Comparison of ENCODE assay signal across 8 cellular contexts in the genomic region with DNA sequence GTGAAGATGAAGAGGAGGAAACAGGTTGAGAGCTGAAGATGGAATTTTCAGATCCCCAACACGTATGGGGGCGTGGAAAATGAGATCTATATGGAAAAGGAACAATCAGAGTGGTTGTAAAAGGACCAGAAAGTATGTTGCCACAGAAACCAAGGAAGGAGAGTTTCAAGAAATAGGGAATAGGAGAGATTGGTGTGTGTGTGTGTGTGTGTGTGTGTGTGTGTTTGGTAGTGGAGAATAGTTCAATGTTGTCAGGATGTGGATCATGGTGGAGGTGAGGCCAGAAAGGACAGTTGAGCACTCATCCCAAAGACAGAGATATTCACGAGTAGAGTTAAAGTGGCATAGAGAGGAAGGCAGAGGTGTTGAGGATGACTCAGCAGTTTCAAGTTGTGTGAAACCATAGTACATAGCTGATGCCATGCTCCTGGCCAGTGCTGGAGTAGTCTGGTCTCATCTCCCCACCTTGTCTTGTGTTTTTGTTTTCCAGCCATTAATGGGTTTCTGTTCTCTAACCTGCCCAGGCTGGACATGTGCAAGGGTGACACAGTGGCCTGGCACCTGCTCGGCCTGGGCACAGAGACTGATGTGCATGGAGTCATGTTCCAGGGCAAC. TPM values are rescaled to one million over a fixed set of nuclear protein-coding genes. Genes with fewer than 3 reads are reported as not detected.
A peak's percentile ranks its signal among the peaks of the same experiment; 100 is the strongest.
DNase-seq lines count a peak whose midpoint lies in the region; ATAC-seq and TF ChIP-seq lines count a peak whose summit lies in the region.

No MANE protein-coding gene starts in this region.

- H3K27me3 ChIP-seq in mammary epithelial cell (ENCODE audit: insufficient read depth, low read length) (no peaks in the 10 kb centered on the region), breast epithelium (peaks cover 0 to 20% of the 10 kb centered on the region in 2 donors)

- H3K4me2 ChIP-seq in mammary epithelial cell (ENCODE audit: insufficient read depth, low read depth, low read length): no peak overlapping the region

- H3K79me2 ChIP-seq in mammary epithelial cell (ENCODE audit: insufficient read depth, low read length): no peaks in the 10 kb centered on the region

- H3K4me1 ChIP-seq in mammary epithelial cell (ENCODE audit: insufficient read depth, low read length) (no peaks in the 10 kb centered on the region), breast epithelium (no peaks in the 10 kb centered on the region)

- no peaks in the 10 kb centered on the region for H3K9me3 Mint-ChIP-seq in stimulated activated memory B cell treated with anti-CD40 and anti-IgM and Interleukin-4, amounts not matched to agents 10 μg/mL and 1 μg/mL and 100 μg/mL, for 72 hours

- H3K9ac ChIP-seq in mammary epithelial cell (ENCODE audit: insufficient read depth, low read length): no peak overlapping the region

- no TSS peak for BruUV-seq in mammary epithelial cell (replicated peaks; lab: Mats Ljungman, UMichigan)

- in situ Hi-C loops in mammary epithelial cell (cut with MboI; ENCODE audit: low sequenced_read_pairs in 2 of 2): loop anchor here in 1 of 2 donors (25.0 kb wide), 1 partner anchor 537 kb away; no protein-coding TSS in a partner anchor

- no peaks in the 10 kb centered on the region for H3K36me3 Mint-ChIP-seq in stimulated activated memory B cell treated with anti-CD40 and anti-IgM and Interleukin-4, amounts not matched to agents 10 μg/mL and 1 μg/mL and 100 μg/mL, for 72 hours

- H3K27me3 Mint-ChIP-seq in stimulated activated memory B cell treated with anti-CD40 and anti-IgM and Interleukin-4, amounts not matched to agents 10 μg/mL and 1 μg/mL and 100 μg/mL, for 72 hours: peaks cover 16% of the 10 kb centered on the region

- H3K27ac ChIP-seq in mammary epithelial cell (ENCODE audit: insufficient read depth, low read depth, low read length) (no peak overlapping the region), breast epithelium (no peak overlapping the region)

- dilution Hi-C loops in mammary epithelial cell (cut with HindIII; ENCODE audit: low sequenced_read_pairs): no loop called here

- CTCF ChIA-PET in mammary epithelial cell (lab: Charles Lee; ENCODE audit: low non-redundant PET): no interaction called here

- H4K20me1 ChIP-seq in mammary epithelial cell (ENCODE audit: insufficient read depth, low read length): no peaks in the 10 kb centered on the region

- no peak overlapping the region for H3K4me3 ChIP-seq in mammary epithelial cell (replicated peaks in 1 of 3; ENCODE audit: insufficient read depth in 1 of 3, low read depth in 2 of 3, low read length in 3 of 3)
- H3K4me3 ChIP-seq in breast epithelium: no peak overlapping the region
- no peak overlapping the region for H3K4me3 ChIP-seq in NB4 (ENCODE audit: low read depth, low read length)

- TF ChIP-seq POLR2A in breast epithelium (IDR thresholded peaks at IDR 0.05) (no peak), NB4 (IDR thresholded peaks at IDR 0.05; ENCODE audit: extremely low read depth, insufficient read length) (no peak)

- ATAC-seq in HG02588 (IDR thresholded peaks at IDR 0.05; ENCODE audit: unreplicated experiment) (peak; percentile 82), HG03521 (IDR thresholded peaks at IDR 0.05; ENCODE audit: unreplicated experiment) (no peak)
- ATAC-seq in stimulated activated memory B cell treated with anti-CD40 and anti-IgM and Interleukin-4, amounts not matched to agents 10 μg/mL and 1 μg/mL and 100 μg/mL, for 72 hours: no peak

- peak overlapping the region; percentile 21 for H3K27ac Mint-ChIP-seq in stimulated activated memory B cell treated with anti-CD40 and anti-IgM and Interleukin-4, amounts not matched to agents 10 μg/mL and 1 μg/mL and 100 μg/mL, for 72 hours

- TF ChIP-seq CTCF in mammary epithelial cell (conservative IDR thresholded peaks at IDR 0.05 in 1 of 2, IDR thresholded peaks at IDR 0.05 in 1 of 2; ENCODE audit: extremely low read depth in 1 of 2, insufficient read depth in 1 of 2, low read depth in 1 of 2, low read length in 2 of 2) (no peak), breast epithelium (IDR thresholded peaks at IDR 0.05) (no peak), NB4 (IDR thresholded peaks at IDR 0.05; ENCODE audit: low read depth, low read length) (no peak)

- no peak overlapping the region for H2AFZ ChIP-seq in mammary epithelial cell (ENCODE audit: low read depth, low read length)

- intact Hi-C loops in mammary epithelial cell (cut with micrococcal nuclease): loop anchor here (2.0 to 5.0 kb wide), 2 partner anchors 209 to 432 kb away; no protein-coding TSS in a partner anchor
- intact Hi-C loops in breast epithelium (cut with DNase I; ENCODE audit: low total_unique reads): no loop called here

- H3K9me3 ChIP-seq in mammary epithelial cell (replicated peaks; ENCODE audit: insufficient read depth, low read length) (peaks cover 3% of the 10 kb centered on the region), breast epithelium (no peaks in the 10 kb centered on the region)

- DNase-seq in mammary epithelial cell (peak; percentile 1), breast epithelium (ENCODE audit: low spot score in 2 of 2) (no peak), NB4 (ENCODE audit: low read depth) (peak; percentile 10), dedifferentiated amniotic fluid mesenchymal stem cell (ENCODE audit: extremely low spot score) (no peak)
- DNase-seq in activated effector memory CD4-positive, alpha-beta T cell treated with anti-CD3 and anti-CD28 coated beads, Interleukin-2, amount 50 U/mL, for 16 hours: no peak

- H3K36me3 ChIP-seq in mammary epithelial cell (ENCODE audit: insufficient read depth, low read length) (no peaks in the 10 kb centered on the region), breast epithelium (no peaks in the 10 kb centered on the region)

- 45% methylated on average over 3 of the region's 4 CpGs for WGBS in mammary epithelial cell (ENCODE audit: low coverage, missing lambda C conversion rate)

- no peak overlapping the region for H3K4me3 Mint-ChIP-seq in stimulated activated memory B cell treated with anti-CD40 and anti-IgM and Interleukin-4, amounts not matched to agents 10 μg/mL and 1 μg/mL and 100 μg/mL, for 72 hours

- peaks cover 23% of the 10 kb centered on the region for H3K4me1 Mint-ChIP-seq in stimulated activated memory B cell treated with anti-CD40 and anti-IgM and Interleukin-4, amounts not matched to agents 10 μg/mL and 1 μg/mL and 100 μg/mL, for 72 hours

RNA-seq across cellular contexts. Expression of gene HEPH, which starts 36.1 kb away (rescaled TPM):
- total RNA-seq in mammary epithelial cell (100 to 1,000 TPM in 1 of 2 donors, 1 to 10 TPM in 1; 5.7 to 113 TPM), breast epithelium (10 to 100 TPM in 2 of 3 donors, 1 to 10 TPM in 1; 8.8 to 13.9 (median 11.1) TPM)
- 1.7 TPM for polyA plus RNA-seq in mammary epithelial cell
- polyA minus RNA-seq in mammary epithelial cell: 1.2 TPM

Comparison
In these comparisons a context has a peak if more than half of its experiments do, and no peak if none do; other contexts are left out.
1. DNase-seq: peak in mammary epithelial cell (single experiment) and NB4 (single experiment); none in breast epithelium (0 of 2), dedifferentiated amniotic fluid mesenchymal stem cell (single experiment) and activated effector memory CD4-positive, alpha-beta T cell treated with anti-CD3 and anti-CD28 coated beads, Interleukin-2, amount 50 U/mL, for 16 hours (single experiment).